ENCODE assay signal across 9 cellular contexts in the genomic region with DNA sequence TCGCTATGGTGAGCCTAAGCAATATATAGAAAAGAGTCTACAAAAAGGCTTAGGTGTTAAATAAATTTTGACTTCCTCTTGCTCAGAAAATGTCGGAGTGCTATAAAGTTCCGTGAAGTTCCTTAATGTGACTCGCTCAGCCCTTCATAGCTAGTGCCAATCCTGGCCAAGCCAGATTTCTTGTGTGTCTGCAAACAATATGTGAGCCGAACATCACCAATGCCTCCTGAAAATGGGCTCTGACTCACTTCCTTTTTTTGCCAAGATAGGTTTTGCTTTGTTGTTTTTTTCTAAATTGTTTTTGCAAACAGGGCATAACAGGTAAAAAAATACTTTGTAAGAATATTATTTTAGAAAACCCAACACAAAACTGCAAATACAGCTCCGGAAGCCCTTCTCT. TPM values are rescaled to one million over a fixed set of nuclear protein-coding genes. Genes with fewer than 3 reads are reported as not detected.
A peak's percentile ranks its signal among the peaks of the same experiment; 100 is the strongest.
DNase-seq lines count a peak whose midpoint lies in the region; ATAC-seq and TF ChIP-seq lines count a peak whose summit lies in the region.
"Had no signal": no experiment of that assay in that cellular context is flagged by ENCODE, and none has a peak within 500 bp of the region (broad histone marks: within the 10 kb centered on the region; RNA-seq: fewer than 3 reads in every experiment).

No MANE protein-coding gene starts in this region.

- H3K27ac ChIP-seq in CD8-positive, alpha-beta memory T cell (ENCODE audit: low read depth, low read length): no peak overlapping the region
- H3K27ac ChIP-seq: colonic mucosa had no signal

- peaks cover 18% of the 10 kb centered on the region for H3K36me3 ChIP-seq in CD8-positive, alpha-beta memory T cell (ENCODE audit: insufficient read depth, low read length)
- peaks cover 73% of the 10 kb centered on the region for H3K36me3 ChIP-seq in MG63
- H3K36me3 ChIP-seq: colonic mucosa had no signal

- H3K9me3 ChIP-seq in CD8-positive, alpha-beta memory T cell (ENCODE audit: low read length): no peaks in the 10 kb centered on the region
- peaks cover 7% of the 10 kb centered on the region for H3K9me3 ChIP-seq in MG63
- H3K9me3 ChIP-seq: colonic mucosa had no signal

- H3K4me1 Mint-ChIP-seq in CD8-positive, alpha-beta memory T cell: peaks cover 92 to 96% (median 95%) of the 10 kb centered on the region in 3 donors
- H3K4me1 Mint-ChIP-seq in activated naive CD8-positive, alpha-beta T cell (ENCODE audit: low read depth): peaks cover 86% of the 10 kb centered on the region

- DNase-seq in CD8-positive, alpha-beta memory T cell: peak in 1 of 5 donors; percentile 55
- peak; percentile 81 for DNase-seq in MG63
- DNase-seq in lung microvascular endothelial cell (ENCODE audit: low read depth in 2 of 2): peak; percentile 61 to 86
- DNase-seq in erythroblast (lab: John Stamatoyannopoulos, UW): no peak
- no peak for DNase-seq in amygdala (lab: John Stamatoyannopoulos, UW)
- no peak for DNase-seq in NCI-H748 (lab: John Stamatoyannopoulos, UW; ENCODE audit: unreplicated experiment)
- DNase-seq: colonic mucosa had no signal

- ATAC-seq in GM21447 (IDR thresholded peaks at IDR 0.05; ENCODE audit: unreplicated experiment): no peak

- peaks cover 68% of the 10 kb centered on the region for H3K4me1 ChIP-seq in CD8-positive, alpha-beta memory T cell (ENCODE audit: insufficient read depth, low read length)
- H3K4me1 ChIP-seq: colonic mucosa had no signal

- peak overlapping the region; percentile 87 to 96 (median 94) for H3K27ac Mint-ChIP-seq in CD8-positive, alpha-beta memory T cell
- peak overlapping the region; percentile 83 for H3K27ac Mint-ChIP-seq in activated naive CD8-positive, alpha-beta T cell

- no peak for TF ChIP-seq POLR2A in erythroblast (IDR thresholded peaks at IDR 0.05; ENCODE audit: low read length)

- H3K36me3 Mint-ChIP-seq in CD8-positive, alpha-beta memory T cell: peaks cover 52 to 77% (median 52%) of the 10 kb centered on the region in 3 donors
- peaks cover 45% of the 10 kb centered on the region for H3K36me3 Mint-ChIP-seq in activated naive CD8-positive, alpha-beta T cell

- H3K4me3 Mint-ChIP-seq in CD8-positive, alpha-beta memory T cell: peak overlapping the region in 6 of 7 donors; percentile 67 to 82 (median 71)
- peak overlapping the region; percentile 71 for H3K4me3 Mint-ChIP-seq in activated naive CD8-positive, alpha-beta T cell

- peaks cover 0 to 3% of the 10 kb centered on the region in 2 donors for H3K27me3 Mint-ChIP-seq in CD8-positive, alpha-beta memory T cell
- no peaks in the 10 kb centered on the region for H3K27me3 Mint-ChIP-seq in activated naive CD8-positive, alpha-beta T cell

- POLR2A ChIA-PET in CD8-positive, alpha-beta memory T cell (lab: Charles Lee): interaction anchor here (1.0 to 1.2 kb wide), 2 partner anchors 27 to 110 kb away, joined by 3 to 4 read pairs; no protein-coding TSS in a partner anchor

- peaks cover 0 to 4% (median 0%) of the 10 kb centered on the region in 5 donors for H3K9me3 Mint-ChIP-seq in CD8-positive, alpha-beta memory T cell
- peaks cover 3% of the 10 kb centered on the region for H3K9me3 Mint-ChIP-seq in activated naive CD8-positive, alpha-beta T cell (ENCODE audit: low read depth)

- no peaks in the 10 kb centered on the region for H3K27me3 ChIP-seq in CD8-positive, alpha-beta memory T cell (ENCODE audit: insufficient read depth, low read length, poor library complexity, severe bottlenecking)
- H3K27me3 ChIP-seq in MG63: no peaks in the 10 kb centered on the region
- H3K27me3 ChIP-seq: colonic mucosa had no signal

- H3K4me3 ChIP-seq in CD8-positive, alpha-beta memory T cell (ENCODE audit: low read length): no peak overlapping the region
- no peak overlapping the region for H3K4me3 ChIP-seq in MG63
- H3K4me3 ChIP-seq: colonic mucosa had no signal

- CTCF ChIA-PET in CD8-positive, alpha-beta memory T cell (lab: Charles Lee): interaction anchor here (0.6 to 1.9 kb wide), 6 partner anchors 8 to 249 kb away, joined by 3 to 9 read pairs (median 4); no protein-coding TSS in a partner anchor

RNA-seq across cellular contexts. Expression of gene CDC42EP3, which starts 26.1 kb away (rescaled TPM):
- 10 to 100 TPM; 37.1 to 39.1 TPM for total RNA-seq in CD8-positive, alpha-beta memory T cell
- 141 TPM for polyA plus RNA-seq in CD8-positive, alpha-beta memory T cell
- 24.1 and 32.4 TPM in 2 replicates for total RNA-seq in MG63 (2014; rRNA removed; shearing (Covaris generic); ENCODE audit: low replicate concordance)
- 3.2 and 9.6 TPM in 2 replicates for total RNA-seq in lung microvascular endothelial cell

Comparison
In these comparisons a context has a peak if more than half of its experiments do, and no peak if none do; other contexts are left out.
1. DNase-seq: peak in MG63 (single experiment) and lung microvascular endothelial cell (2 of 2); none in erythroblast (0 of 2), amygdala (0 of 56) and NCI-H748 (single experiment).